ENCODE assay signal across 8 cellular contexts in genomic region chr9:99184427-99185327, GRCh38. TPM values are rescaled to one million over a fixed set of nuclear protein-coding genes. Genes with fewer than 3 reads are reported as not detected.
DNase-seq lines count a peak whose midpoint lies in the region; ATAC-seq and TF ChIP-seq lines count a peak whose summit lies in the region.

No MANE protein-coding gene starts in this region.

- H3K27me3 ChIP-seq in GM23248 (replicated peaks; ENCODE audit: insufficient read depth) = 0 out of 2 replicates have a peak, but pooled peaks cover 11% of the 10 kb centered on the region
- peaks cover 6% of the 10 kb centered on the region for H3K27me3 ChIP-seq in RWPE2 (ENCODE audit: insufficient read depth, poor library complexity, severe bottlenecking)

- H3K4me1 ChIP-seq in GM23248 (ENCODE audit: insufficient read depth) (no peaks in the 10 kb centered on the region; the same call in 1 of the 2 replicates), RWPE2 (ENCODE audit: insufficient read depth, poor library complexity, severe bottlenecking) (no peaks in the 10 kb centered on the region)

- H3K9me2 ChIP-seq in GM23248 (ENCODE audit: insufficient read depth) = no peaks in the 10 kb centered on the region

- H3F3A ChIP-seq in GM23248 (ENCODE audit: insufficient read depth) = no peaks in the 10 kb centered on the region

- ATAC-seq in RWPE2 (ENCODE audit: low read depth) (peak; percentile 89), omental fat pad (ENCODE audit: low FRiP score) (peak; percentile 81)

- H3K9me3 ChIP-seq in GM23248 (ENCODE audit: low read depth) = no peaks in the 10 kb centered on the region
- no peaks in the 10 kb centered on the region for H3K9me3 ChIP-seq in RWPE2 (ENCODE audit: severe bottlenecking)

- no peak overlapping the region for H3K9ac ChIP-seq in GM23248

- H3K4me2 ChIP-seq in GM23248 (ENCODE audit: unreplicated experiment) = peak overlapping the region; percentile 72

- peak; percentile 59 for DNase-seq in DMS79 treated with DMSO at 0.1 percent for 48 hours (lab: John Stamatoyannopoulos, UW)
- peak; percentile 90 for DNase-seq in GM23248
- peak; percentile 91 for DNase-seq in M059J (ENCODE audit: low read depth)
- DNase-seq in RWPE2 (ENCODE audit: low spot score) = no peak
- peak; percentile 48 for DNase-seq in activated effector memory CD4-positive, alpha-beta T cell treated with Interleukin-2 at 50 U/mL for 16 hours
- DNase-seq in foreskin melanocyte = peak; percentile 85
- DNase-seq in omental fat pad (ENCODE audit: low spot score) = peak; percentile 89
- DNase-seq in superior temporal gyrus (ENCODE audit: extremely low spot score) = peak; percentile 97

- no peaks in the 10 kb centered on the region for H3K36me3 ChIP-seq in GM23248 (ENCODE audit: low read depth)
- no peaks in the 10 kb centered on the region for H3K36me3 ChIP-seq in RWPE2 (ENCODE audit: low read depth)

- no peaks in the 10 kb centered on the region for H4K20me1 ChIP-seq in GM23248 (ENCODE audit: insufficient read depth)

- 18 to 20% methylated on average over 28 to 30 of the region's 31 CpGs for WGBS in GM23248 (ENCODE audit: low coverage in 1 of 2, low lambda C conversion rate in 2 of 2, missing lambda C conversion rate in 2 of 2), 2 experiments

- in situ Hi-C loops in GM23248 (cut with MboI) = loop anchor here (25.0 kb wide), 1 partner anchor 1028 kb away; no protein-coding TSS in a partner anchor

- TF ChIP-seq CTCF in RWPE2 (IDR thresholded peaks at IDR 0.05; ENCODE audit: poor library complexity, severe bottlenecking) (peak; percentile 92), omental fat pad (IDR thresholded peaks at IDR 0.05) (peak in 1 of 3 donors; percentile 81)

- no peaks in the 10 kb centered on the region for H3K79me2 ChIP-seq in GM23248 (ENCODE audit: insufficient read depth)

- H3K27ac ChIP-seq in GM23248 (no peak overlapping the region), RWPE2 (ENCODE audit: poor library complexity, severe bottlenecking) (no peak overlapping the region)

- H2AFZ ChIP-seq in GM23248 = peak overlapping the region; percentile 88

- H3K4me3 ChIP-seq in GM23248 (peak overlapping the region; percentile 57), RWPE2 (ENCODE audit: severe bottlenecking) (no peak overlapping the region)

RNA-seq across cellular contexts. Expression of gene ALG2, which starts 37.1 kb away (rescaled TPM):
- total RNA-seq in GM23248 (2014; rRNA removed; shearing (Covaris generic)) = 61.7 and 65.8 TPM in 2 replicates
- polyA plus RNA-seq in GM23248 (2016; fragmentation: Nextera tagmentation; extraction: Ambion mirVana) = 59.5 and 64.5 TPM in 2 replicates
- total RNA-seq in M059J (2014; rRNA removed; shearing (Covaris generic)) = 70.9 and 76.9 TPM in 2 replicates
- total RNA-seq in omental fat pad = 10 to 100 TPM; 29.6 to 62.9 (median 44.5) TPM

RNA-seq across cellular contexts. Expression of gene SEC61B, which starts 37.4 kb away (rescaled TPM):
- 117 and 127 TPM in 2 replicates for total RNA-seq in GM23248 (2014; rRNA removed; shearing (Covaris generic))
- polyA plus RNA-seq in GM23248 (2016; fragmentation: Nextera tagmentation; extraction: Ambion mirVana) = 428 and 441 TPM in 2 replicates
- 235 and 239 TPM in 2 replicates for total RNA-seq in M059J (2014; rRNA removed; shearing (Covaris generic))
- total RNA-seq in omental fat pad = 100 to 1,000 TPM in 3 of 4 donors, 10 to 100 TPM in 1; 68.7 to 149 (median 134) TPM
